ENCODE assay signal across 10 cellular contexts in the genomic region with DNA sequence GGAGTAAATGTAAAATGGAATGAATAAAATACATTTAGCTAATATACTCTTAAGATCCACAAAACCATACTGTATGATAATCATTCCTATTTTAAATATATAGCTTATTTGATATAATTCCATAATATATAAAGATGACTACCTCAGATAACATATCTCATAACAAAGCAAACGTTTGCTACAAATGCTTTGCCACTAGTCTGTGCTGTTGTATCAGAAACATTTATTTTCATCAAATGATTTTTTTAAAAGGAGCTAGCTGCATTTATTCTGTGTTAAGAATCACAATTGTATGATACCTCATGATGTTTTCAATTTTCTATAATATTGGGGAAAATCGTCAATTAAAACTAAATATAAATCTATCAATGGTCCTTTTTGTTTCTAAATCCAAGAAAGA.
DNase-seq lines count a peak whose midpoint lies in the region; ATAC-seq, FAIRE-seq and TF ChIP-seq lines count a peak whose summit lies in the region.
"Had no signal": no experiment of that assay in that cellular context is flagged by ENCODE, and none has a peak within 500 bp of the region (broad histone marks: within the 10 kb centered on the region; RNA-seq: fewer than 3 reads in every experiment).

No MANE protein-coding gene starts in this region.

- no peaks in the 10 kb centered on the region for H3K36me3 ChIP-seq in Karpas-422 (ENCODE audit: insufficient read depth, low read length)
- no peaks in the 10 kb centered on the region for H3K36me3 ChIP-seq in RWPE2 (ENCODE audit: low read depth)
- no peaks in the 10 kb centered on the region for H3K36me3 ChIP-seq in vagina

- H4K20me1 ChIP-seq in Karpas-422 (ENCODE audit: insufficient read depth, low read depth, low read length), result no peaks in the 10 kb centered on the region

- H3K79me2 ChIP-seq in Karpas-422 (ENCODE audit: low read length), result no peaks in the 10 kb centered on the region

- ATAC-seq in RWPE2 (ENCODE audit: low read depth) (no peak), HG03442 (IDR thresholded peaks at IDR 0.05; ENCODE audit: unreplicated experiment) (no peak)
- ATAC-seq: activated CD8-positive, alpha-beta T cell treated with anti-CD3 and anti-CD28 coated beads for 36 hours had no signal

- H3K9ac ChIP-seq in Karpas-422 (ENCODE audit: low read length), result no peak overlapping the region

- no peaks in the 10 kb centered on the region for H3K9me2 ChIP-seq in Karpas-422 (replicated peaks; ENCODE audit: insufficient read depth, low read length)

- intact Hi-C loops in vagina (cut with DNase I), result no loop called here

- no peaks in the 10 kb centered on the region for H3K4me1 ChIP-seq in Karpas-422 (ENCODE audit: low read length)
- H3K4me1 ChIP-seq in RWPE2 (ENCODE audit: insufficient read depth, poor library complexity, severe bottlenecking), result no peaks in the 10 kb centered on the region
- no peaks in the 10 kb centered on the region for H3K4me1 ChIP-seq in vagina

- peaks cover 5% of the 10 kb centered on the region; the same call in 1 of the 2 replicates for H3K9me3 ChIP-seq in Karpas-422 (ENCODE audit: low read length)
- H3K9me3 ChIP-seq in RWPE2 (ENCODE audit: severe bottlenecking), result no peaks in the 10 kb centered on the region
- H3K9me3 ChIP-seq in vagina, result no peaks in the 10 kb centered on the region

- no peak overlapping the region for H2AFZ ChIP-seq in Karpas-422 (ENCODE audit: low read length)

- DNase-seq in Karpas-422, result peak; percentile 48
- no peak for DNase-seq in RWPE2 (ENCODE audit: low spot score)
- peak; percentile 4 for DNase-seq in glomerular endothelial cell (ENCODE audit: extremely low read depth, low read depth, low spot score)
- DNase-seq in T-helper 2 cell, result no peak
- DNase-seq in vagina (ENCODE audit: extremely low spot score in 2 of 2), result no peak
- no peak for DNase-seq in stimulated activated CD8-positive, alpha-beta memory T cell treated with anti-CD3 and anti-CD28 coated beads, Interleukin-4, amount 100 ng/mL, for 48 hours
- DNase-seq: activated CD8-positive, alpha-beta T cell treated with anti-CD3 and anti-CD28 coated beads for 36 hours; naive B cell had no signal

- H3K4me2 ChIP-seq in Karpas-422 (ENCODE audit: low read depth, low read length, poor library complexity, severe bottlenecking), result no peak overlapping the region

- H3K4me3 ChIP-seq in Karpas-422 (ENCODE audit: low read length) (no peak overlapping the region), RWPE2 (ENCODE audit: severe bottlenecking) (no peak overlapping the region), vagina (no peak overlapping the region)

- no peak for TF ChIP-seq POLR2A in vagina (IDR thresholded peaks at IDR 0.05)

- H3K27ac ChIP-seq in Karpas-422 (ENCODE audit: low read length) (no peak overlapping the region), RWPE2 (ENCODE audit: poor library complexity, severe bottlenecking) (no peak overlapping the region), vagina (no peak overlapping the region)

- TF ChIP-seq CTCF in RWPE2 (IDR thresholded peaks at IDR 0.05; ENCODE audit: poor library complexity, severe bottlenecking) (peak; percentile 78), vagina (IDR thresholded peaks at IDR 0.05) (no peak)

- H3K27me3 ChIP-seq in Karpas-422 (ENCODE audit: low read length), result no peaks in the 10 kb centered on the region
- peaks cover 19% of the 10 kb centered on the region for H3K27me3 ChIP-seq in RWPE2 (ENCODE audit: insufficient read depth, poor library complexity, severe bottlenecking)
- H3K27me3 ChIP-seq in vagina, result no peaks in the 10 kb centered on the region

- peak; percentile 97 for FAIRE-seq in A204.1 (lab: Jason Lieb, UNC)

Comparison
In these comparisons a context has a peak if more than half of its experiments do, and no peak if none do; other contexts are left out.
1. DNase-seq: peak in Karpas-422 (single experiment) and glomerular endothelial cell (single experiment); none in RWPE2 (single experiment), T-helper 2 cell (0 of 5), vagina (0 of 2) and stimulated activated CD8-positive, alpha-beta memory T cell treated with anti-CD3 and anti-CD28 coated beads, Interleukin-4, amount 100 ng/mL, for 48 hours (single experiment).